Comparison of ENCODE assay signal across 29 cellular contexts in the genomic region with DNA sequence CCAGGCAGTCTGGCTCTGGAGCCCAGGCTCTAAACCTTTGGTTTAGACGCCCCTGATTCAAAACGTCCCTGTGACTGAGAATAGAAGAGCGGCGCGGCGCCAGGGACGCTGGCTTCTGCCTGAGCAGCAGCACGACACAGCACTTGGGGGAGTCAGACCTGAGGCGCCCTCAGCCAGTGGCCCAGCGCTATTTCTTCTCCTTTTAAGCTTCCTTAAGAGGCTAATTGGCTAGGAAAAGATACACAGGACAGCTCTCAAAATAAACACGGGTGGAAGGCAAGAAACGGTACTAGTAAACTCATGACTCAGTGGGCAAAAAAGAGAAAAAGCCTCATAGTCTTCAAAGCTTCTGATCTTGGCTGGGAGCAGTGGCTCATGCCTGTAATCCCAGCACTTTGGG. TPM values are rescaled to one million over a fixed set of nuclear protein-coding genes. Genes with fewer than 3 reads are reported as not detected.
DNase-seq lines count a peak whose midpoint lies in the region; ATAC-seq, FAIRE-seq and TF ChIP-seq lines count a peak whose summit lies in the region.
"Had no signal": no experiment of that assay in that cellular context is flagged by ENCODE, and none has a peak within 500 bp of the region (broad histone marks: within the 10 kb centered on the region; RNA-seq: fewer than 3 reads in every experiment).

No MANE protein-coding gene starts in this region.

- ATAC-seq in stimulated activated naive CD8-positive, alpha-beta T cell treated with anti-CD3 and anti-CD28 coated beads, Interleukin-15, amount 100 ng/mL, for 72 hours: no peak
- ATAC-seq: A549; body of pancreas; GM12878; stimulated activated memory B cell treated with anti-CD40 and anti-IgM and Interleukin-4, amounts not matched to agents 10 μg/mL and 1 μg/mL and 100 μg/mL, for 72 hours; WTC11 had no signal

- H3K9me3 ChIP-seq in AG04450 (ENCODE audit: control insufficient read depth, insufficient read depth, low read length): no peaks in the 10 kb centered on the region; the same call in 1 of the 2 replicates
- H3K9me3 ChIP-seq in tibial nerve: no peaks in the 10 kb centered on the region
- H3K9me3 ChIP-seq: A549, BE2C, body of pancreas, SJCRH30 had no signal

- H3K27me3 ChIP-seq in AG04450 (ENCODE audit: control insufficient read depth, insufficient read depth, low read length) (no peaks in the 10 kb centered on the region), tibial nerve (no peaks in the 10 kb centered on the region)
- H3K27me3 ChIP-seq: BE2C, body of pancreas, hepatocyte, SJCRH30 had no signal

- H3K27ac ChIP-seq in AG04450 (ENCODE audit: low read depth, low read length) (no peak overlapping the region), tibial nerve (no peak overlapping the region)
- H3K27ac ChIP-seq: A549, body of pancreas, hepatocyte, SJCRH30 had no signal

- POLR2A ChIA-PET in AG04450 (lab: Yijun Ruan, JAX): no interaction called here

- no peaks in the 10 kb centered on the region for H3K27me3 Mint-ChIP-seq in activated T-helper 1 cell treated with anti-CD3 and anti-CD28 coated beads, Interleukin-12 subunit alpha, Interleukin-12 subunit beta, Interleukin-2, Interleukin-4 antibody, amounts not matched to agents 30 ng/mL and 10 ng/mL and 1 ng/mL, durations not matched to agents 14 hours and 24 hours and 36 hours (ENCODE audit: insufficient read depth)
- no peaks in the 10 kb centered on the region for H3K27me3 Mint-ChIP-seq in stimulated activated naive CD8-positive, alpha-beta T cell treated with anti-CD3 and anti-CD28 coated beads, Interleukin-15, amount 100 ng/mL, for 72 hours
- H3K27me3 Mint-ChIP-seq: CD8-positive, alpha-beta memory T cell; progenitor cell of endocrine pancreas; stimulated activated memory B cell treated with anti-CD40 and anti-IgM and Interleukin-4, amounts not matched to agents 10 μg/mL and 1 μg/mL and 100 μg/mL, for 72 hours had no signal

- no peak for FAIRE-seq in GM12892 (lab: Jason Lieb, UNC)
- FAIRE-seq: A549, frontal cortex, GM12878, RCC 7860 had no signal

- H3K4me1 ChIP-seq in tibial nerve: peaks cover 0 to 17% (median 0%) of the 10 kb centered on the region in 4 donors
- H3K4me1 ChIP-seq: A549, BE2C, SJCRH30 had no signal

- H3K4me3 Mint-ChIP-seq in activated T-helper 1 cell treated with anti-CD3 and anti-CD28 coated beads, Interleukin-12 subunit alpha, Interleukin-12 subunit beta, Interleukin-2, Interleukin-4 antibody, amounts not matched to agents 30 ng/mL and 10 ng/mL and 1 ng/mL, durations not matched to agents 14 hours and 24 hours and 36 hours: no peak overlapping the region
- H3K4me3 Mint-ChIP-seq in stimulated activated naive CD8-positive, alpha-beta T cell treated with anti-CD3 and anti-CD28 coated beads, Interleukin-15, amount 100 ng/mL, for 72 hours: no peak overlapping the region
- H3K4me3 Mint-ChIP-seq: CD8-positive, alpha-beta memory T cell; H9; stimulated activated memory B cell treated with anti-CD40 and anti-IgM and Interleukin-4, amounts not matched to agents 10 μg/mL and 1 μg/mL and 100 μg/mL, for 72 hours; WTC11 had no signal

- H3K36me3 ChIP-seq in tibial nerve: peaks cover 0 to 92% (median 19%) of the 10 kb centered on the region in 3 donors

- no peak for TF ChIP-seq POLR2A in GM12892 (IDR thresholded peaks at IDR 0.05; ENCODE audit: low read depth, low read length)
- TF ChIP-seq POLR2A in tibial nerve (IDR thresholded peaks at IDR 0.05): no peak

- no peaks in the 10 kb centered on the region for H3K4me1 Mint-ChIP-seq in activated T-helper 1 cell treated with anti-CD3 and anti-CD28 coated beads, Interleukin-12 subunit alpha, Interleukin-12 subunit beta, Interleukin-2, Interleukin-4 antibody, amounts not matched to agents 30 ng/mL and 10 ng/mL and 1 ng/mL, durations not matched to agents 14 hours and 24 hours and 36 hours (ENCODE audit: low read depth)
- H3K4me1 Mint-ChIP-seq in stimulated activated naive CD8-positive, alpha-beta T cell treated with anti-CD3 and anti-CD28 coated beads, Interleukin-15, amount 100 ng/mL, for 72 hours: no peaks in the 10 kb centered on the region
- H3K4me1 Mint-ChIP-seq: H9; stimulated activated memory B cell treated with anti-CD40 and anti-IgM and Interleukin-4, amounts not matched to agents 10 μg/mL and 1 μg/mL and 100 μg/mL, for 72 hours; WTC11 had no signal

- H3K27ac Mint-ChIP-seq in activated T-helper 1 cell treated with anti-CD3 and anti-CD28 coated beads, Interleukin-12 subunit alpha, Interleukin-12 subunit beta, Interleukin-2, Interleukin-4 antibody, amounts not matched to agents 30 ng/mL and 10 ng/mL and 1 ng/mL, durations not matched to agents 14 hours and 24 hours and 36 hours: peak overlapping the region; percentile 43
- H3K27ac Mint-ChIP-seq in stimulated activated naive CD8-positive, alpha-beta T cell treated with anti-CD3 and anti-CD28 coated beads, Interleukin-15, amount 100 ng/mL, for 72 hours: peak overlapping the region in 1 of 2 donors; percentile 79
- H3K27ac Mint-ChIP-seq: progenitor cell of endocrine pancreas; stimulated activated memory B cell treated with anti-CD40 and anti-IgM and Interleukin-4, amounts not matched to agents 10 μg/mL and 1 μg/mL and 100 μg/mL, for 72 hours; WTC11 had no signal

- intact Hi-C loops in activated T-helper 1 cell treated with anti-CD3 and anti-CD28 coated beads, Interleukin-12 subunit alpha, Interleukin-12 subunit beta, Interleukin-2, Interleukin-4 antibody, amounts not matched to agents 30 ng/mL and 10 ng/mL and 1 ng/mL, durations not matched to agents 14 hours and 24 hours and 36 hours (cut with micrococcal nuclease): no loop called here

- CTCF ChIA-PET in AG04450 (lab: Charles Lee): interaction anchor here (0.8 to 2.0 kb wide), 6 partner anchors 9 to 556 kb away, joined by 3 to 4 read pairs (median 4); no protein-coding TSS in a partner anchor

- H3K4me3 ChIP-seq in AG04450 (ENCODE audit: low read depth, low read length): no peak overlapping the region
- H3K4me3 ChIP-seq in tibial nerve: no peak overlapping the region
- H3K4me3 ChIP-seq: A549, body of pancreas, GM12878, hepatocyte, SJCRH30 had no signal

- H3K36me3 Mint-ChIP-seq in activated T-helper 1 cell treated with anti-CD3 and anti-CD28 coated beads, Interleukin-12 subunit alpha, Interleukin-12 subunit beta, Interleukin-2, Interleukin-4 antibody, amounts not matched to agents 30 ng/mL and 10 ng/mL and 1 ng/mL, durations not matched to agents 14 hours and 24 hours and 36 hours (ENCODE audit: low read depth): peaks cover 27% of the 10 kb centered on the region

- peak; percentile 16 for DNase-seq in AG04450 (ENCODE audit: low read depth, low spot score)
- no peak for DNase-seq in activated T-helper 1 cell treated with anti-CD3 and anti-CD28 coated beads, Interleukin-12 subunit alpha, Interleukin-12 subunit beta, Interleukin-2, Interleukin-4 antibody, amounts not matched to agents 30 ng/mL and 10 ng/mL and 1 ng/mL, durations not matched to agents 14 hours and 24 hours and 36 hours (ENCODE audit: low spot score)
- DNase-seq in hypothalamus (lab: John Stamatoyannopoulos, UW): peak in 26 of 51 donors; percentile 6 to 64 (median 28)
- peak; percentile 16 for DNase-seq in putamen (ENCODE audit: low spot score)
- no peak for DNase-seq in stimulated activated naive CD8-positive, alpha-beta T cell treated with anti-CD3 and anti-CD28 coated beads, Interleukin-15, amount 100 ng/mL, for 72 hours
- DNase-seq in LoVo (ENCODE audit: low spot score): no peak
- DNase-seq in GM12892 (ENCODE audit: insufficient read length): no peak
- DNase-seq in tibial nerve (ENCODE audit: low spot score in 2 of 2): no peak
- DNase-seq: activated CD4-positive, alpha-beta T cell treated with anti-CD3 and anti-CD28 coated beads, Interleukin-2, amount 50 U/mL, for 1 hour; activated naive CD4-positive, alpha-beta T cell treated with anti-CD3 and anti-CD28 coated beads, Interleukin-2, amount 50 U/mL, for 16 hours; BE2C; body of pancreas; CD8-positive, alpha-beta memory T cell; cerebellar nuclear complex; H9; mammary epithelial cell; NCI-H1105; NCI-H187 treated with DMSO at 0.1 percent for 48 hours; NCI-H2171 treated with DMSO at 0.1 percent for 48 hours; NCI-H510A; SJCRH30 had no signal

- WGBS in tibial nerve, 2 donors: 87 to 88% methylated on average over 12 of the region's 12 CpGs

- H3K9me3 Mint-ChIP-seq in activated T-helper 1 cell treated with anti-CD3 and anti-CD28 coated beads, Interleukin-12 subunit alpha, Interleukin-12 subunit beta, Interleukin-2, Interleukin-4 antibody, amounts not matched to agents 30 ng/mL and 10 ng/mL and 1 ng/mL, durations not matched to agents 14 hours and 24 hours and 36 hours: no peaks in the 10 kb centered on the region
- no peaks in the 10 kb centered on the region for H3K9me3 Mint-ChIP-seq in stimulated activated naive CD8-positive, alpha-beta T cell treated with anti-CD3 and anti-CD28 coated beads, Interleukin-15, amount 100 ng/mL, for 72 hours
- H3K9me3 Mint-ChIP-seq: CD8-positive, alpha-beta memory T cell; H9; stimulated activated memory B cell treated with anti-CD40 and anti-IgM and Interleukin-4, amounts not matched to agents 10 μg/mL and 1 μg/mL and 100 μg/mL, for 72 hours; WTC11 had no signal

- no peak for TF ChIP-seq CTCF in AG04450 (IDR thresholded peaks at IDR 0.05; ENCODE audit: low read depth, low read length)
- no peak for TF ChIP-seq CTCF in tibial nerve (IDR thresholded peaks at IDR 0.05)

- no peak for TF ChIP-seq EP300 in tibial nerve (IDR thresholded peaks at IDR 0.05)

RNA-seq across cellular contexts. Expression of gene GTF3C1, which starts 34.9 kb away (rescaled TPM):
- 40.2 and 44.6 TPM in 2 replicates for polyA plus RNA-seq in AG04450 (2011; rRNA removed)
- polyA minus RNA-seq in AG04450 (2011; rRNA and poly(A)+ RNA removed): 91.1 and 115 TPM in 2 replicates
- 66.5 and 69.9 TPM in 2 replicates for total RNA-seq in activated T-helper 1 cell treated with anti-CD3 and anti-CD28 coated beads, Interleukin-12 subunit alpha, Interleukin-12 subunit beta, Interleukin-2, Interleukin-4 antibody, amounts not matched to agents 30 ng/mL and 10 ng/mL and 1 ng/mL, durations not matched to agents 14 hours and 24 hours and 36 hours
- 17.4 TPM for polyA plus RNA-seq in GM12892 (2012; ENCODE audit: missing spikeins)
- 10 to 100 TPM; 66.7 to 92.4 (median 69.9) TPM for total RNA-seq in tibial nerve

RNA-seq across cellular contexts. Expression of gene KATNIP, which starts 35.1 kb away (rescaled TPM):
- 21.2 and 23.3 TPM in 2 replicates for polyA plus RNA-seq in AG04450 (2011; rRNA removed)
- polyA minus RNA-seq in AG04450 (2011; rRNA and poly(A)+ RNA removed): 33.9 and 36.1 TPM in 2 replicates
- total RNA-seq in activated T-helper 1 cell treated with anti-CD3 and anti-CD28 coated beads, Interleukin-12 subunit alpha, Interleukin-12 subunit beta, Interleukin-2, Interleukin-4 antibody, amounts not matched to agents 30 ng/mL and 10 ng/mL and 1 ng/mL, durations not matched to agents 14 hours and 24 hours and 36 hours: 12.4 and 17.6 TPM in 2 replicates
- polyA plus RNA-seq in GM12892 (2012; ENCODE audit: missing spikeins): 7.0 TPM
- 10 to 100 TPM; 21.8 to 37.3 (median 26.7) TPM for total RNA-seq in tibial nerve

Comparison
In these comparisons a context has a peak if more than half of its experiments do, and no peak if none do; other contexts are left out.
1. DNase-seq: peak in AG04450 (single experiment), hypothalamus (26 of 51) and putamen (single experiment); none in activated T-helper 1 cell treated with anti-CD3 and anti-CD28 coated beads, Interleukin-12 subunit alpha, Interleukin-12 subunit beta, Interleukin-2, Interleukin-4 antibody, amounts not matched to agents 30 ng/mL and 10 ng/mL and 1 ng/mL, durations not matched to agents 14 hours and 24 hours and 36 hours (single experiment), stimulated activated naive CD8-positive, alpha-beta T cell treated with anti-CD3 and anti-CD28 coated beads, Interleukin-15, amount 100 ng/mL, for 72 hours (0 of 2), LoVo (single experiment), GM12892 (single experiment) and tibial nerve (0 of 2).